29 cellular contexts compared by ENCODE assay signal in genomic region chr3:192597511-192597910, GRCh38.
DNase-seq lines count a peak whose midpoint lies in the region; ATAC-seq, FAIRE-seq and TF ChIP-seq lines count a peak whose summit lies in the region.
"Had no signal": no experiment of that assay in that cellular context is flagged by ENCODE, and none has a peak within 500 bp of the region (broad histone marks: within the 10 kb centered on the region; RNA-seq: fewer than 3 reads in every experiment).

No MANE protein-coding gene starts in this region.

- H3K79me2 ChIP-seq in mammary epithelial cell (ENCODE audit: insufficient read depth, low read length) = no peaks in the 10 kb centered on the region
- H3K79me2 ChIP-seq in HepG2 (ENCODE audit: insufficient read depth, low read length) = no peaks in the 10 kb centered on the region

- WGBS in mammary epithelial cell (ENCODE audit: low coverage, missing lambda C conversion rate) = 20% methylated on average over 2 of the region's 2 CpGs
- 13% methylated on average over 2 of the region's 2 CpGs for WGBS in HepG2 (ENCODE audit: low lambda C conversion rate)

- TF ChIP-seq EP300 in HepG2 (IDR thresholded peaks at IDR 0.05; ENCODE audit: low read depth in 2 of 2, low read length in 2 of 2) = no peak
- no peak for TF ChIP-seq EP300 in HepG2 (CRISPR knock-in tag; IDR thresholded peaks at IDR 0.05; ENCODE audit: borderline replicate concordance)

- no peak overlapping the region for H3K4me2 ChIP-seq in mammary epithelial cell (ENCODE audit: insufficient read depth, low read depth, low read length)
- H3K4me2 ChIP-seq in HepG2 (ENCODE audit: low read depth, low read length) = no peak overlapping the region

- in situ Hi-C loops in mammary epithelial cell (cut with MboI; ENCODE audit: low sequenced_read_pairs in 2 of 2) (no loop called here), HepG2 (cut with HindIII; ENCODE audit: extremely low pct_ligation_motif_present, low pct_unique_long_range_greater_than_20kb) (no loop called here)

- TF ChIP-seq CTCF in breast epithelium (IDR thresholded peaks at IDR 0.05) = no peak
- TF ChIP-seq CTCF in mammary epithelial cell (conservative IDR thresholded peaks at IDR 0.05 in 1 of 2, IDR thresholded peaks at IDR 0.05 in 1 of 2; ENCODE audit: extremely low read depth in 1 of 2, insufficient read depth in 1 of 2, low read depth in 1 of 2, low read length in 2 of 2) = no peak
- TF ChIP-seq CTCF in epithelial cell of esophagus (IDR thresholded peaks at IDR 0.05; ENCODE audit: insufficient read depth, low read depth, low read length, missing control alignments) = no peak
- TF ChIP-seq CTCF in left lung (IDR thresholded peaks at IDR 0.05) = no peak
- no peak for TF ChIP-seq CTCF in foreskin keratinocyte (conservative IDR thresholded peaks at IDR 0.05)
- TF ChIP-seq CTCF in HepG2 (CRISPR knock-in tag; IDR thresholded peaks at IDR 0.05) = no peak

- intact Hi-C loops in breast epithelium (cut with DNase I; ENCODE audit: low total_unique reads) = no loop called here
- intact Hi-C loops in mammary epithelial cell (cut with micrococcal nuclease) = no loop called here
- intact Hi-C loops in left lung (cut with DNase I) = no loop called here
- intact Hi-C loops in HepG2 (cut with micrococcal nuclease; ENCODE audit: unreplicated experiment) = no loop called here

- H3K27ac ChIP-seq in breast epithelium (peak overlapping the region in 1 of 2 donors; percentile 48), mammary epithelial cell (ENCODE audit: insufficient read depth, low read depth, low read length) (no peak overlapping the region), left lung (no peak overlapping the region), foreskin keratinocyte (no peak overlapping the region), HepG2 (ENCODE audit: extremely low read length, insufficient read depth, low read length) (no peak overlapping the region)
- H3K27ac ChIP-seq: ovary, transverse colon had no signal

- H4K20me1 ChIP-seq in mammary epithelial cell (ENCODE audit: insufficient read depth, low read length) (no peaks in the 10 kb centered on the region), HepG2 (ENCODE audit: insufficient read depth, low read length) (no peaks in the 10 kb centered on the region)

- H2AFZ ChIP-seq in mammary epithelial cell (ENCODE audit: low read depth, low read length) (no peak overlapping the region), HepG2 (ENCODE audit: low read length) (no peak overlapping the region)

- H3K4me1 ChIP-seq in breast epithelium (no peaks in the 10 kb centered on the region), mammary epithelial cell (ENCODE audit: insufficient read depth, low read length) (no peaks in the 10 kb centered on the region), left lung (no peaks in the 10 kb centered on the region), foreskin keratinocyte (no peaks in the 10 kb centered on the region), HepG2 (ENCODE audit: insufficient read depth, low read length) (no peaks in the 10 kb centered on the region)
- H3K4me1 ChIP-seq: transverse colon had no signal

- H3K9ac ChIP-seq in mammary epithelial cell (ENCODE audit: insufficient read depth, low read length) = no peak overlapping the region
- no peak overlapping the region for H3K9ac ChIP-seq in HepG2 (ENCODE audit: insufficient read depth, low read depth, low read length)

- dilution Hi-C loops in mammary epithelial cell (cut with HindIII; ENCODE audit: low sequenced_read_pairs) = no loop called here

- POLR2A ChIA-PET in HepG2 (lab: Yijun Ruan, JAX) = no interaction called here

- TF ChIP-seq POLR2A in breast epithelium (IDR thresholded peaks at IDR 0.05) (no peak), HepG2 (IDR thresholded peaks at IDR 0.05; ENCODE audit: insufficient read depth in 1 of 2, low read depth in 2 of 2, low read length in 2 of 2) (no peak)

- no peak for FAIRE-seq in HepG2 (lab: Jason Lieb, UNC)
- FAIRE-seq: A204.1, endothelial cell of umbilical vein, GM18507 had no signal

- peak; percentile 69 for ATAC-seq in left lung
- ATAC-seq in foreskin keratinocyte = no peak
- ATAC-seq in HepG2 = no peak
- ATAC-seq: mucosa of descending colon; sciatic nerve; stimulated activated naive CD8-positive, alpha-beta T cell treated with anti-CD3 and anti-CD28 coated beads, Interleukin-15, amount 100 ng/mL, for 72 hours had no signal

- peak; percentile 26 to 70 for DNase-seq in breast epithelium (ENCODE audit: low spot score in 2 of 2)
- DNase-seq in mammary epithelial cell = no peak
- DNase-seq in epithelial cell of esophagus (ENCODE audit: low read depth) = peak; percentile 49
- DNase-seq in left lung = peak in 1 of 2 donors; percentile 32
- DNase-seq in ureter (ENCODE audit: low spot score) = peak; percentile 59
- no peak for DNase-seq in foreskin keratinocyte
- no peak for DNase-seq in dedifferentiated amniotic fluid mesenchymal stem cell (ENCODE audit: extremely low spot score)
- DNase-seq in HepG2 (ENCODE audit: low spot score) = no peak
- DNase-seq: activated CD4-positive, alpha-beta T cell treated with anti-CD3 and anti-CD28 coated beads, Interleukin-2, amount 50 U/mL, for 1 hour; AML-193; CD8-positive, alpha-beta memory T cell; central memory CD4-positive, alpha-beta T cell; dermis blood vessel endothelial cell; DMS79; GOT3; mucosa of descending colon; NCI-H1092; NCI-H187; NCI-H2227 treated with DMSO at 0.1 percent for 48 hours; NCI-H69; nephron progenitor cell; ovary; stimulated activated CD4-positive, alpha-beta T cell treated with anti-CD3 and anti-CD28 coated beads, Interleukin-15, amount 100 ng/mL, for 24 hours; stimulated activated naive CD8-positive, alpha-beta T cell treated with anti-CD3 and anti-CD28 coated beads, Interleukin-15, amount 100 ng/mL, for 72 hours; transverse colon had no signal

- H3K9me3 ChIP-seq in breast epithelium (no peaks in the 10 kb centered on the region), mammary epithelial cell (replicated peaks; ENCODE audit: insufficient read depth, low read length) (no peaks in the 10 kb centered on the region), left lung (no peaks in the 10 kb centered on the region), HepG2 (ENCODE audit: low read length) (no peaks in the 10 kb centered on the region)
- H3K9me3 ChIP-seq: mucosa of descending colon, ovary, transverse colon had no signal

- H3K4me3 ChIP-seq in breast epithelium (no peak overlapping the region), mammary epithelial cell (replicated peaks in 1 of 3; ENCODE audit: insufficient read depth in 1 of 3, low read depth in 2 of 3, low read length in 3 of 3) (no peak overlapping the region), epithelial cell of esophagus (ENCODE audit: low read length) (no peak overlapping the region), left lung (no peak overlapping the region), HepG2 (replicated peaks in 1 of 3; ENCODE audit: insufficient read depth in 1 of 3, low read depth in 2 of 3, low read length in 3 of 3) (no peak overlapping the region)
- H3K4me3 ChIP-seq: mucosa of descending colon, ovary, transverse colon had no signal

- no peak for TF ChIP-seq RAD21 in HepG2 (CRISPR knock-in tag; IDR thresholded peaks at IDR 0.05)

- CTCF ChIA-PET in mammary epithelial cell (lab: Charles Lee; ENCODE audit: low non-redundant PET) (no interaction called here), HepG2 (lab: Yijun Ruan, JAX; ENCODE audit: low intra/inter-chr PET ratio, low total read pairs) (no interaction called here)

- no peaks in the 10 kb centered on the region for H3K27me3 ChIP-seq in breast epithelium
- no peaks in the 10 kb centered on the region for H3K27me3 ChIP-seq in mammary epithelial cell (ENCODE audit: insufficient read depth, low read length)
- H3K27me3 ChIP-seq in left lung = no peaks in the 10 kb centered on the region
- H3K27me3 ChIP-seq in foreskin keratinocyte = no peaks in the 10 kb centered on the region
- no peaks in the 10 kb centered on the region; a peak in 1 of 5 replicates for H3K27me3 ChIP-seq in HepG2 (ENCODE audit: control insufficient read depth in 1 of 2, insufficient read depth in 2 of 2, low read length in 2 of 2)
- H3K27me3 ChIP-seq: ovary, transverse colon had no signal

- BruUV-seq in mammary epithelial cell (replicated peaks; lab: Mats Ljungman, UMichigan) (no TSS peak), HepG2 (replicated peaks; lab: Mats Ljungman, UMichigan) (no TSS peak)

- H3K36me3 ChIP-seq in breast epithelium (no peaks in the 10 kb centered on the region), mammary epithelial cell (ENCODE audit: insufficient read depth, low read length) (no peaks in the 10 kb centered on the region), left lung (no peaks in the 10 kb centered on the region), HepG2 (replicated peaks in 1 of 2; ENCODE audit: control insufficient read depth in 1 of 2, insufficient read depth in 2 of 2, low read length in 2 of 2) (no peaks in the 10 kb centered on the region)
- H3K36me3 ChIP-seq: ovary, transverse colon had no signal

TF ChIP-seq in HepG2, 621 proteins besides CTCF, POLR2A, EP300 and RAD21:
- no peak for TF ChIP-seq ZSCAN12 (CRISPR knock-in tag; IDR thresholded peaks at IDR 0.05)

Comparison
In these comparisons a context has a peak if more than half of its experiments do, and no peak if none do; other contexts are left out.
1. DNase-seq: peak in breast epithelium (2 of 2), epithelial cell of esophagus (single experiment) and ureter (single experiment); none in mammary epithelial cell (single experiment), foreskin keratinocyte (0 of 2), dedifferentiated amniotic fluid mesenchymal stem cell (single experiment) and HepG2 (single experiment).